ENCODE assay signal across 8 cellular contexts in the genomic region with DNA sequence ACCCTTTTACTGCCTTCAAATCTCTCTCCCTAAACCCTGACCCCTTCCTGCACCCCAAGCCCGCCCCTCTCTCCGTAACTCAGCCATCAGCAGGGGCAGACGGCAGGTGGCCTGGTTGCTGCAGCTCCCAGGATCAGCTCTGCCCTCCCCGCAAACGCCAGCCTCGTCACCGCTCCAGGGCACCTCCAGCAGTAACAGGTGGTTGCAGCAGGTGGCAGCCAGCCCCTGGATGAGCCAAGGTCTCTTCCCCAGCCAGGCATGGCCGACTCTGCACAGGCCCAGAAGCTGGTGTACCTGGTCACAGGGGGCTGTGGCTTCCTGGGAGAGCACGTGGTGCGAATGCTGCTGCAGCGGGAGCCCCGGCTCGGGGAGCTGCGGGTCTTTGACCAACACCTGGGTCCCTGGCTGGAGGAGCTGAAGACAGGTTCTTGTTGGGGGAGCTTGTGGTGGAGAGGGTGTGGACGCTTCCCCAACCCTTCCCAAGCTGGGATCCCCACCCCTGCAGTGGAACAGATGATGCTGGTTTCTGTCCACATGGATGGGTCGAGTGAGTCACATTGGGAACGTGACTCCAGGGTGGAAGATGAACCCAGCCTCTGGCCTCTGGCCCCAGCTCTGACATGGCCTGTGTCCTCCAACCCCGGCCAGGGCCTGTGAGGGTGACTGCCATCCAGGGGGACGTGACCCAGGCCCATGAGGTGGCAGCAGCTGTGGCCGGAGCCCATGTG. TPM values are rescaled to one million over a fixed set of nuclear protein-coding genes. Genes with fewer than 3 reads are reported as not detected.
A peak's percentile ranks its signal among the peaks of the same experiment; 100 is the strongest.
DNase-seq lines count a peak whose midpoint lies in the region; ATAC-seq and TF ChIP-seq lines count a peak whose summit lies in the region.

No MANE protein-coding gene starts in this region.

- peaks cover 6 to 45% (median 35%) of the 10 kb centered on the region in 4 donors for H3K36me3 ChIP-seq in upper lobe of left lung

- peak overlapping the region in 3 of 4 donors; percentile 20 to 74 (median 49) for H3K27ac ChIP-seq in upper lobe of left lung

- TF ChIP-seq CTCF in astrocyte of the spinal cord (IDR thresholded peaks at IDR 0.05; ENCODE audit: low read depth, low read length) (peak; percentile 19), upper lobe of left lung (IDR thresholded peaks at IDR 0.05) (no peak)

- ATAC-seq in upper lobe of left lung (ENCODE audit: low FRiP score in 2 of 2), result peak; percentile 72 to 75
- ATAC-seq in HG03378 (IDR thresholded peaks at IDR 0.05; ENCODE audit: unreplicated experiment), result no peak
- ATAC-seq in GM18868 (IDR thresholded peaks at IDR 0.05; ENCODE audit: unreplicated experiment), result no peak

- in situ Hi-C loops in astrocyte of the spinal cord (cut with HindIII; ENCODE audit: low sequenced_read_pairs), result no loop called here

- H3K4me1 ChIP-seq in upper lobe of left lung, result peaks cover 8 to 11% (median 9%) of the 10 kb centered on the region in 4 donors

- H3K4me3 ChIP-seq in astrocyte of the spinal cord (ENCODE audit: low read depth, low read length) (peak overlapping the region; percentile 53), upper lobe of left lung (peak overlapping the region; percentile 5 to 51 (median 40))

- TF ChIP-seq POLR2A in upper lobe of left lung (IDR thresholded peaks at IDR 0.05), result no peak

- no peaks in the 10 kb centered on the region for H3K27me3 ChIP-seq in upper lobe of left lung

- 59 to 70% methylated on average over 6 to 11 of the region's 20 CpGs for WGBS in upper lobe of left lung, 2 donors

- DNase-seq in DMS153 treated with DMSO at 0.1 percent for 48 hours (lab: John Stamatoyannopoulos, UW; ENCODE audit: unreplicated experiment), result peak; percentile 48
- DNase-seq in NCI-H1694 (lab: John Stamatoyannopoulos, UW), result peak; percentile 23
- no peak for DNase-seq in astrocyte of the spinal cord (ENCODE audit: low read depth, low spot score)
- peak; percentile 88 for DNase-seq in left kidney (ENCODE audit: low read depth, low spot score)
- DNase-seq in upper lobe of left lung, result peak; percentile 76 to 81
- DNase-seq in CD1c-positive myeloid dendritic cell (ENCODE audit: extremely low spot score), result no peak

- TF ChIP-seq EP300 in upper lobe of left lung (IDR thresholded peaks at IDR 0.05), result no peak

- H3K9me3 ChIP-seq in upper lobe of left lung, result no peaks in the 10 kb centered on the region

RNA-seq across cellular contexts. Expression of gene HSD3B7, which starts 0.6 kb away (rescaled TPM):
- total RNA-seq in upper lobe of left lung, result 10 to 100 TPM; 10.5 to 38.8 (median 21.3) TPM

RNA-seq across cellular contexts. Expression of gene STX1B, which starts 24.9 kb away (rescaled TPM):
- total RNA-seq in upper lobe of left lung, result 1 to 10 TPM in 2 of 6 donors, under 1 TPM in 4; 0.30 to 2.1 (median 0.51) TPM

RNA-seq across cellular contexts. Expression of gene SETD1A, which starts 28.0 kb away (rescaled TPM):
- 10 to 100 TPM in 5 of 6 donors, 1 to 10 TPM in 1; 9.1 to 30.4 (median 17.0) TPM for total RNA-seq in upper lobe of left lung

RNA-seq across cellular contexts. Expression of gene ORAI3, which starts 36.7 kb away (rescaled TPM):
- 10 to 100 TPM; 22.2 to 33.9 (median 28.4) TPM for total RNA-seq in upper lobe of left lung

RNA-seq across cellular contexts. Expression of gene STX4, which starts 47.8 kb away (rescaled TPM):
- 100 to 1,000 TPM in 3 of 6 donors, 10 to 100 TPM in 3; 44.8 to 168 (median 96.3) TPM for total RNA-seq in upper lobe of left lung

Comparison
In these comparisons a context has a peak if more than half of its experiments do, and no peak if none do; other contexts are left out.
1. DNase-seq: peak in DMS153 treated with DMSO at 0.1 percent for 48 hours (single experiment), NCI-H1694 (single experiment), left kidney (single experiment) and upper lobe of left lung (2 of 2); none in astrocyte of the spinal cord (single experiment) and CD1c-positive myeloid dendritic cell (single experiment).
2. ATAC-seq: peak in upper lobe of left lung (2 of 2); none in HG03378 (single experiment) and GM18868 (single experiment).